ENCODE assay signal across 16 cellular contexts in genomic region chr5:148864113-148864841, GRCh38. TPM values are rescaled to one million over a fixed set of nuclear protein-coding genes. Genes with fewer than 3 reads are reported as not detected.
A peak's percentile ranks its signal among the peaks of the same experiment; 100 is the strongest.
DNase-seq lines count a peak whose midpoint lies in the region; ATAC-seq and TF ChIP-seq lines count a peak whose summit lies in the region.
"Had no signal": no experiment of that assay in that cellular context is flagged by ENCODE, and none has a peak within 500 bp of the region (broad histone marks: within the 10 kb centered on the region; RNA-seq: fewer than 3 reads in every experiment).

No MANE protein-coding gene starts in this region.

- no peak overlapping the region for H3K9ac ChIP-seq in fibroblast of lung (ENCODE audit: insufficient read depth, low read length)

- TF ChIP-seq CTCF in HFFc6 (IDR thresholded peaks at IDR 0.05): no peak
- TF ChIP-seq CTCF in fibroblast of lung (conservative IDR thresholded peaks at IDR 0.05 in 1 of 2, IDR thresholded peaks at IDR 0.05 in 1 of 2; ENCODE audit: low read depth in 1 of 2, low read length in 2 of 2): no peak
- no peak for TF ChIP-seq CTCF in left lung (IDR thresholded peaks at IDR 0.05)
- no peak for TF ChIP-seq CTCF in WTC11 (IDR thresholded peaks at IDR 0.05)

- H2AFZ ChIP-seq in fibroblast of lung (ENCODE audit: low read length): no peak overlapping the region

- H3K9me3 Mint-ChIP-seq in HFFc6: no peaks in the 10 kb centered on the region
- no peaks in the 10 kb centered on the region for H3K9me3 Mint-ChIP-seq in stimulated activated effector memory CD8-positive, alpha-beta T cell treated with anti-CD3 and anti-CD28 coated beads, Interleukin-12 subunit alpha, Interleukin-12 subunit beta, amount 100 ng/mL, for 72 hours
- no peaks in the 10 kb centered on the region for H3K9me3 Mint-ChIP-seq in WTC11
- H3K9me3 Mint-ChIP-seq: CD8-positive, alpha-beta T cell had no signal

- H3K4me3 Mint-ChIP-seq in HFFc6 (peak overlapping the region; percentile 41; the same call in 1 of the 2 replicates), WTC11 (no peak overlapping the region)
- no peak overlapping the region for H3K4me3 Mint-ChIP-seq in stimulated activated effector memory CD8-positive, alpha-beta T cell treated with anti-CD3 and anti-CD28 coated beads, Interleukin-12 subunit alpha, Interleukin-12 subunit beta, amount 100 ng/mL, for 72 hours
- H3K4me3 Mint-ChIP-seq: CD8-positive, alpha-beta T cell had no signal

- H3K79me2 ChIP-seq in fibroblast of lung (ENCODE audit: control insufficient read depth, insufficient read depth, low read length): no peaks in the 10 kb centered on the region

- H3K4me1 Mint-ChIP-seq in HFFc6 (ENCODE audit: low read depth): peaks cover 29% of the 10 kb centered on the region
- H3K4me1 Mint-ChIP-seq in stimulated activated effector memory CD8-positive, alpha-beta T cell treated with anti-CD3 and anti-CD28 coated beads, Interleukin-12 subunit alpha, Interleukin-12 subunit beta, amount 100 ng/mL, for 72 hours: peaks cover 55% of the 10 kb centered on the region
- H3K4me1 Mint-ChIP-seq in WTC11: peaks cover 4% of the 10 kb centered on the region; the same call in 1 of the 2 replicates

- CTCF ChIA-PET in WTC11 (lab: Charles Lee): interaction anchor here (0.8 to 1.2 kb wide), 3 partner anchors 10 to 133 kb away, joined by 3 to 4 read pairs (median 3); no protein-coding TSS in a partner anchor

- H3K4me3 ChIP-seq in fibroblast of lung (replicated peaks in 1 of 4; ENCODE audit: control extremely low read depth in 1 of 4, insufficient read depth in 1 of 4, low read depth in 3 of 4, low read length in 4 of 4) (no peak overlapping the region), left lung (no peak overlapping the region)
- H3K4me3 ChIP-seq: dorsolateral prefrontal cortex, spleen, stomach had no signal

- no peaks in the 10 kb centered on the region for H3K36me3 Mint-ChIP-seq in HFFc6 (ENCODE audit: low read depth)
- H3K36me3 Mint-ChIP-seq in stimulated activated effector memory CD8-positive, alpha-beta T cell treated with anti-CD3 and anti-CD28 coated beads, Interleukin-12 subunit alpha, Interleukin-12 subunit beta, amount 100 ng/mL, for 72 hours: no peaks in the 10 kb centered on the region
- no peaks in the 10 kb centered on the region for H3K36me3 Mint-ChIP-seq in WTC11
- H3K36me3 Mint-ChIP-seq: CD8-positive, alpha-beta T cell had no signal

- POLR2A ChIA-PET in WTC11 (lab: Charles Lee): no interaction called here

- peak; percentile 23 for DNase-seq in HFFc6
- DNase-seq in fibroblast of lung (ENCODE audit: low read depth in 2 of 2): no peak
- no peak for DNase-seq in left lung
- no peak for DNase-seq in stimulated activated effector memory CD8-positive, alpha-beta T cell treated with anti-CD3 and anti-CD28 coated beads, Interleukin-12 subunit alpha, Interleukin-12 subunit beta, amount 100 ng/mL, for 72 hours (ENCODE audit: low spot score in 2 of 2)
- no peak for DNase-seq in activated T-cell treated with anti-CD3 and anti-CD28 coated beads, Interleukin-2, amount 50 U/mL, for 48 hours
- no peak for DNase-seq in WTC11 (ENCODE audit: low spot score)
- DNase-seq: activated effector memory CD4-positive, alpha-beta T cell treated with Interleukin-2 at 50 U/mL for 16 hours; CD8-positive, alpha-beta T cell; dorsolateral prefrontal cortex; NCI-H1436; NCI-H510A treated with DMSO at 0.1 percent for 48 hours; nucleus accumbens; spleen; stomach had no signal

- H3K9me3 ChIP-seq in fibroblast of lung (ENCODE audit: control insufficient read depth, insufficient read depth, low read depth, low read length) (no peaks in the 10 kb centered on the region), left lung (no peaks in the 10 kb centered on the region)
- H3K9me3 ChIP-seq: spleen, stomach had no signal

- H3K4me2 ChIP-seq in fibroblast of lung (ENCODE audit: extremely low read depth, insufficient read depth, low read length): peak overlapping the region; percentile 52

- H3K36me3 ChIP-seq in fibroblast of lung (ENCODE audit: control insufficient read depth, insufficient read depth, low read length): no peaks in the 10 kb centered on the region
- no peaks in the 10 kb centered on the region for H3K36me3 ChIP-seq in left lung
- H3K36me3 ChIP-seq: stomach had no signal

- H3K27me3 ChIP-seq in fibroblast of lung (ENCODE audit: control insufficient read depth, insufficient read depth, low read length): no peaks in the 10 kb centered on the region
- H3K27me3 ChIP-seq in left lung: no peaks in the 10 kb centered on the region
- H3K27me3 ChIP-seq: dorsolateral prefrontal cortex, spleen, stomach had no signal

- H3K4me1 ChIP-seq in fibroblast of lung (ENCODE audit: control insufficient read depth, extremely low read depth, insufficient read depth, low read length) (no peaks in the 10 kb centered on the region), left lung (peaks cover 4 to 19% of the 10 kb centered on the region in 2 donors)

- ATAC-seq in left lung: peak; percentile 54
- no peak for ATAC-seq in stimulated activated effector memory CD8-positive, alpha-beta T cell treated with anti-CD3 and anti-CD28 coated beads, Interleukin-12 subunit alpha, Interleukin-12 subunit beta, amount 100 ng/mL, for 72 hours
- ATAC-seq in HG03521 (IDR thresholded peaks at IDR 0.05; ENCODE audit: unreplicated experiment): no peak
- ATAC-seq in WTC11: no peak
- no peak for ATAC-seq in GM21528 (IDR thresholded peaks at IDR 0.05; ENCODE audit: low FRiP score, unreplicated experiment)
- ATAC-seq: CD8-positive, alpha-beta T cell had no signal

- no peaks in the 10 kb centered on the region; the same call in 1 of the 2 replicates for H3K27me3 Mint-ChIP-seq in HFFc6 (ENCODE audit: insufficient read depth)
- no peaks in the 10 kb centered on the region for H3K27me3 Mint-ChIP-seq in WTC11 (ENCODE audit: low read depth)

- H3K27ac Mint-ChIP-seq in HFFc6 (peak overlapping the region; percentile 69), WTC11 (no peak overlapping the region)
- H3K27ac Mint-ChIP-seq in stimulated activated effector memory CD8-positive, alpha-beta T cell treated with anti-CD3 and anti-CD28 coated beads, Interleukin-12 subunit alpha, Interleukin-12 subunit beta, amount 100 ng/mL, for 72 hours: peak overlapping the region; percentile 65
- H3K27ac Mint-ChIP-seq: CD8-positive, alpha-beta T cell had no signal

- intact Hi-C loops in left lung (cut with DNase I): no loop called here

- H3K27ac ChIP-seq in fibroblast of lung (ENCODE audit: insufficient read depth, low read length): no peak overlapping the region
- peak overlapping the region; percentile 47 to 49 for H3K27ac ChIP-seq in left lung
- H3K27ac ChIP-seq: dorsolateral prefrontal cortex, spleen, stomach had no signal

- no peaks in the 10 kb centered on the region for H4K20me1 ChIP-seq in fibroblast of lung (ENCODE audit: control insufficient read depth, extremely low read depth, insufficient read depth, low read length)

TF ChIP-seq in WTC11, 78 proteins besides CTCF, POLR2A, EP300 and RAD21 (continues in another document):
- TF ChIP-seq CREM (CRISPR knock-in tag; IDR thresholded peaks at IDR 0.05) (no peak), ZNF512 (CRISPR knock-in tag; IDR thresholded peaks at IDR 0.05; ENCODE audit: borderline replicate concordance) (no peak), HMGXB4 (CRISPR knock-in tag; IDR thresholded peaks at IDR 0.05) (no peak), NR3C1 (CRISPR knock-in tag; conservative IDR thresholded peaks at IDR 0.05; ENCODE audit: low read depth) (no peak)

RNA-seq across cellular contexts. Expression of gene ADRB2, which starts 37.9 kb away (rescaled TPM):
- total RNA-seq in HFFc6 (2021; fragmentation: NEBNext Ultra II Directional; extraction: Animal tissue kit (Norgen Biotek cat#: 25700)): 1 to 10 TPM; 2.0 to 4.0 (median 3.7) TPM
- 1.0 and 4.5 TPM in 2 replicates for total RNA-seq in fibroblast of lung
- 0.60 and 2.9 TPM in 2 replicates for polyA plus RNA-seq in fibroblast of lung
- polyA plus RNA-seq in fibroblast of lung (2012): 0.23 and 1.8 TPM in 2 replicates
- 5.0 TPM in 1 of 2 replicates, not detected in the other for polyA minus RNA-seq in fibroblast of lung (ENCODE audit: low replicate concordance)
- 10 to 100 TPM; 12.3 to 14.2 TPM for total RNA-seq in left lung
- 1.1 to 1.3 TPM (median 1.2 TPM) in 3 replicates for total RNA-seq in WTC11 (2021)
